27 cellular contexts compared by ENCODE assay signal in genomic region chr1:245306628-245307410, GRCh38.
DNase-seq lines count a peak whose midpoint lies in the region; TF ChIP-seq lines count a peak whose summit lies in the region.
"Had no signal": no experiment of that assay in that cellular context is flagged by ENCODE, and none has a peak within 500 bp of the region (broad histone marks: within the 10 kb centered on the region; RNA-seq: fewer than 3 reads in every experiment).

No MANE protein-coding gene starts in this region.

- H3K27ac ChIP-seq in WERI-Rb-1 = no peak overlapping the region
- H3K27ac ChIP-seq: adrenal gland, brain microvascular endothelial cell, SJSA1, spleen, testis, uterus had no signal

- peaks cover 4% of the 10 kb centered on the region for H3K9me3 Mint-ChIP-seq in mesothelial cell of epicardium
- H3K9me3 Mint-ChIP-seq: immature natural killer cell; naive thymus-derived CD8-positive, alpha-beta T cell had no signal

- peaks cover 2% of the 10 kb centered on the region for H3K36me3 Mint-ChIP-seq in mesothelial cell of epicardium
- H3K36me3 Mint-ChIP-seq: IgD-negative memory B cell; immature natural killer cell; naive thymus-derived CD8-positive, alpha-beta T cell had no signal

- H3K27me3 ChIP-seq in WERI-Rb-1 (ENCODE audit: insufficient read depth, low read depth, severe bottlenecking) = no peaks in the 10 kb centered on the region
- H3K27me3 ChIP-seq: adrenal gland, brain microvascular endothelial cell, SJSA1, testis, uterus had no signal

- no peak overlapping the region for H3K4me3 ChIP-seq in WERI-Rb-1 (ENCODE audit: low read depth, low read length)
- H3K4me3 ChIP-seq: adrenal gland, SJSA1, spleen, testis, uterus had no signal

- TF ChIP-seq CTCF in mesothelial cell of epicardium (IDR thresholded peaks at IDR 0.05; ENCODE audit: unreplicated experiment) = no peak
- no peak for TF ChIP-seq CTCF in WERI-Rb-1 (IDR thresholded peaks at IDR 0.05; ENCODE audit: low read depth, low read length)

- H3K27ac Mint-ChIP-seq in mesothelial cell of epicardium = peak overlapping the region; percentile 20
- H3K27ac Mint-ChIP-seq: IgD-negative memory B cell; immature natural killer cell; naive thymus-derived CD8-positive, alpha-beta T cell had no signal

- peaks cover 3% of the 10 kb centered on the region for H3K9me3 ChIP-seq in WERI-Rb-1 (ENCODE audit: severe bottlenecking)
- H3K9me3 ChIP-seq: adrenal gland, SJSA1, spleen, testis, uterus had no signal

- DNase-seq in NCI-H748 (lab: John Stamatoyannopoulos, UW; ENCODE audit: unreplicated experiment) = peak; percentile 14
- no peak for DNase-seq in NCI-H748 treated with DMSO at 0.1 percent for 48 hours (lab: John Stamatoyannopoulos, UW)
- peak; percentile 95 for DNase-seq in NCI-H1092 treated with DMSO at 0.1 percent for 48 hours (lab: John Stamatoyannopoulos, UW)
- peak; percentile 57 for DNase-seq in NCI-H345 (lab: John Stamatoyannopoulos, UW)
- no peak for DNase-seq in mesothelial cell of epicardium (ENCODE audit: low spot score in 2 of 2, unreplicated experiment in 2 of 2)
- DNase-seq in activated CD4-positive, alpha-beta T cell treated with anti-CD3 and anti-CD28 coated beads for 48 hours = no peak
- no peak for DNase-seq in WERI-Rb-1
- DNase-seq in HUDEP-2 (lab: John Stamatoyannopoulos, UW; ENCODE audit: unreplicated experiment in 76 of 76) = no peak
- DNase-seq: activated T-cell treated with anti-CD3 and anti-CD28 coated beads, Interleukin-2, amount 50 U/mL, for 1 hour; adrenal gland; brain microvascular endothelial cell; effector CD8-positive, alpha-beta T cell; erythroblast; HCEC 1CT; hippocampal formation; immature natural killer cell; naive thymus-derived CD8-positive, alpha-beta T cell; NCI-H146; NCI-H226; NK-92 treated with Interleukin-12 subunit alpha and Interleukin-12 subunit beta, amount 100 ng/mL, for 24 hours; spleen; stimulated activated CD4-positive, alpha-beta T cell treated with anti-CD3 and anti-CD28 coated beads, Interleukin-4, amount 100 ng/mL, for 24 hours; stimulated activated naive CD4-positive, alpha-beta T cell; testis; uterus had no signal

- H3K4me3 Mint-ChIP-seq in mesothelial cell of epicardium = no peak overlapping the region
- H3K4me3 Mint-ChIP-seq: immature natural killer cell; naive thymus-derived CD8-positive, alpha-beta T cell had no signal

- H3K36me3 ChIP-seq in WERI-Rb-1 = no peaks in the 10 kb centered on the region
- H3K36me3 ChIP-seq: adrenal gland, brain microvascular endothelial cell, SJSA1, spleen, uterus had no signal

- peaks cover 4% of the 10 kb centered on the region for H3K27me3 Mint-ChIP-seq in mesothelial cell of epicardium (ENCODE audit: low read depth)
- H3K27me3 Mint-ChIP-seq: IgD-negative memory B cell had no signal

- peaks cover 26% of the 10 kb centered on the region for H3K4me1 Mint-ChIP-seq in mesothelial cell of epicardium

Comparison
In these comparisons a context has a peak if more than half of its experiments do, and no peak if none do; other contexts are left out.
1. DNase-seq: peak in NCI-H748 (single experiment), NCI-H1092 treated with DMSO at 0.1 percent for 48 hours (single experiment) and NCI-H345 (single experiment); none in NCI-H748 treated with DMSO at 0.1 percent for 48 hours (single experiment), mesothelial cell of epicardium (0 of 2), activated CD4-positive, alpha-beta T cell treated with anti-CD3 and anti-CD28 coated beads for 48 hours (single experiment), WERI-Rb-1 (single experiment) and HUDEP-2 (0 of 76).